In genomic region chr13:35856084-35856483, GRCh38 we compare ENCODE assay signal across 12 cellular contexts.
"Had no signal": no experiment of that assay in that cellular context is flagged by ENCODE, and none has a peak within 500 bp of the region (broad histone marks: within the 10 kb centered on the region; RNA-seq: fewer than 3 reads in every experiment).

No MANE protein-coding gene starts in this region.

- H3K4me1 Mint-ChIP-seq: activated B cell treated with CpG ODN at 0.5 μM for 24 hours; activated CD4-positive, alpha-beta T cell treated with anti-CD3 and anti-CD28 coated beads, Interleukin-2, amount 10 ng/mL, durations not matched to agents 7 days and 5 days; activated T-helper 17 cell treated with anti-CD3 and anti-CD28 coated beads, Interleukin-2, amount 50 U/mL, for 72 hours had no signal

- H3K9me3 ChIP-seq: upper lobe of left lung had no signal

- H3K9me3 Mint-ChIP-seq: activated B cell treated with CpG ODN at 0.5 μM for 24 hours; activated CD4-positive, alpha-beta T cell treated with anti-CD3 and anti-CD28 coated beads, Interleukin-2, amount 10 ng/mL, durations not matched to agents 7 days and 5 days had no signal

- H3K36me3 Mint-ChIP-seq: naive thymus-derived CD8-positive, alpha-beta T cell had no signal

- H3K27ac Mint-ChIP-seq: activated B cell treated with CpG ODN at 0.5 μM for 24 hours; activated CD4-positive, alpha-beta T cell treated with anti-CD3 and anti-CD28 coated beads, Interleukin-2, amount 10 ng/mL, durations not matched to agents 7 days and 5 days; activated naive CD4-positive, alpha-beta T cell treated with anti-CD3 and anti-CD28 coated beads for 36 hours; activated T-helper 17 cell treated with anti-CD3 and anti-CD28 coated beads, Interleukin-2, amount 50 U/mL, for 72 hours; naive thymus-derived CD8-positive, alpha-beta T cell had no signal

- H3K4me3 Mint-ChIP-seq: activated B cell treated with CpG ODN at 0.5 μM for 24 hours; activated CD4-positive, alpha-beta T cell treated with anti-CD3 and anti-CD28 coated beads, Interleukin-2, amount 10 ng/mL, durations not matched to agents 7 days and 5 days; activated naive CD4-positive, alpha-beta T cell treated with anti-CD3 and anti-CD28 coated beads for 36 hours; activated T-helper 17 cell treated with anti-CD3 and anti-CD28 coated beads, Interleukin-2, amount 50 U/mL, for 72 hours; naive thymus-derived CD8-positive, alpha-beta T cell had no signal

- H3K27ac ChIP-seq: coronary artery, upper lobe of left lung had no signal

- H3K36me3 ChIP-seq: upper lobe of left lung had no signal

- H3K27me3 ChIP-seq: upper lobe of left lung had no signal

- DNase-seq: activated B cell treated with CpG ODN at 0.5 μM for 24 hours; activated CD4-positive, alpha-beta T cell treated with anti-CD3 and anti-CD28 coated beads, Interleukin-2, amount 10 ng/mL, durations not matched to agents 7 days and 5 days; activated CD8-positive, alpha-beta memory T cell treated with anti-CD3 and anti-CD28 coated beads for 24 hours; effector CD4-positive, alpha-beta T cell; foreskin melanocyte; naive thymus-derived CD8-positive, alpha-beta T cell; stimulated activated CD4-positive, alpha-beta T cell treated with anti-CD3 and anti-CD28 coated beads, Interleukin-4, amount 100 ng/mL, for 24 hours; upper lobe of left lung had no signal

- H3K4me3 ChIP-seq: coronary artery, upper lobe of left lung had no signal

- ATAC-seq: activated T-helper 17 cell treated with anti-CD3 and anti-CD28 coated beads, Interleukin-2, amount 50 U/mL, for 72 hours; left lobe of liver; naive thymus-derived CD8-positive, alpha-beta T cell had no signal
